Comparison of ENCODE assay signal across 21 cellular contexts in genomic region chr14:64974563-64974962, GRCh38. TPM values are rescaled to one million over a fixed set of nuclear protein-coding genes. Genes with fewer than 3 reads are reported as not detected.
DNase-seq lines count a peak whose midpoint lies in the region; ATAC-seq, FAIRE-seq and TF ChIP-seq lines count a peak whose summit lies in the region.
"Had no signal": no experiment of that assay in that cellular context is flagged by ENCODE, and none has a peak within 500 bp of the region (broad histone marks: within the 10 kb centered on the region; RNA-seq: fewer than 3 reads in every experiment).

No MANE protein-coding gene starts in this region.

- H3K27me3 Mint-ChIP-seq in CD4-positive, CD25-positive, alpha-beta regulatory T cell: peaks cover 13% of the 10 kb centered on the region

- H3K4me3 ChIP-seq in CD4-positive, CD25-positive, alpha-beta regulatory T cell (ENCODE audit: low read depth, low read length): no peak overlapping the region
- H3K4me3 ChIP-seq in coronary artery (no peak overlapping the region), mesendoderm (ENCODE audit: low read length) (no peak overlapping the region), vagina (no peak overlapping the region)
- H3K4me3 ChIP-seq: BLaER1 treated with 17β-estradiol and CSF1 and Interleukin-3, amounts not matched to agents 10 nM and 100 nM; GM23248; Peyer's patch; SK-N-MC had no signal

- H3K79me1 ChIP-seq in mesendoderm (ENCODE audit: low read length): peaks cover 8% of the 10 kb centered on the region

- no peak overlapping the region for H3K4ac ChIP-seq in mesendoderm (ENCODE audit: low read depth, low read length)

- H3K9me3 ChIP-seq in CD4-positive, CD25-positive, alpha-beta regulatory T cell (ENCODE audit: control insufficient read depth in 2 of 2, low read length in 2 of 2): no peaks in the 10 kb centered on the region
- no peaks in the 10 kb centered on the region for H3K9me3 ChIP-seq in vagina
- H3K9me3 ChIP-seq: BLaER1 treated with 17β-estradiol and CSF1 and Interleukin-3, amounts not matched to agents 10 nM and 100 nM; Peyer's patch had no signal

- TF ChIP-seq POLR2A in vagina (IDR thresholded peaks at IDR 0.05): no peak

- no peak overlapping the region for H3K56ac ChIP-seq in mesendoderm (ENCODE audit: low read length)

- H3K27me3 ChIP-seq in CD4-positive, CD25-positive, alpha-beta regulatory T cell (ENCODE audit: control insufficient read depth, insufficient read depth, low read length): no peaks in the 10 kb centered on the region
- H3K27me3 ChIP-seq in mesendoderm (ENCODE audit: insufficient read depth, low read length, poor library complexity) (no peaks in the 10 kb centered on the region), vagina (no peaks in the 10 kb centered on the region)
- H3K27me3 ChIP-seq: Peyer's patch had no signal

- H3K4me3 Mint-ChIP-seq in CD4-positive, CD25-positive, alpha-beta regulatory T cell: peak overlapping the region in 3 of 4 donors; percentile 7 to 86 (median 83)

- H3K27ac Mint-ChIP-seq in CD4-positive, CD25-positive, alpha-beta regulatory T cell: no peak overlapping the region

- H3K9ac ChIP-seq in mesendoderm (ENCODE audit: low read length): no peak overlapping the region
- H3K9ac ChIP-seq: BLaER1 treated with 17β-estradiol and CSF1 and Interleukin-3, amounts not matched to agents 10 nM and 100 nM; GM23248 had no signal

- FAIRE-seq in HTR-8/SVneo (lab: Jason Lieb, UNC): peak; percentile 91
- FAIRE-seq: A204.1, GM12891 had no signal

- ATAC-seq in CD4-positive, CD25-positive, alpha-beta regulatory T cell (ENCODE audit: low read depth in 2 of 2): no peak
- no peak for ATAC-seq in HG03442 (IDR thresholded peaks at IDR 0.05; ENCODE audit: unreplicated experiment)

- WGBS in mesendoderm (ENCODE audit: extremely low coverage, insufficient coverage, low lambda C conversion rate): no CpG with 5 or more reads among the region's 8 CpGs

- intact Hi-C loops in vagina (cut with DNase I): no loop called here

- H3K36me3 ChIP-seq in CD4-positive, CD25-positive, alpha-beta regulatory T cell (ENCODE audit: control insufficient read depth, insufficient read depth, low read length): no peaks in the 10 kb centered on the region
- H3K36me3 ChIP-seq in mesendoderm (ENCODE audit: control insufficient read depth, insufficient read depth, low read length) (no peaks in the 10 kb centered on the region), vagina (no peaks in the 10 kb centered on the region)
- H3K36me3 ChIP-seq: BLaER1 treated with 17β-estradiol and CSF1 and Interleukin-3, amounts not matched to agents 10 nM and 100 nM; Peyer's patch had no signal

- H3K27ac ChIP-seq in CD4-positive, CD25-positive, alpha-beta regulatory T cell (ENCODE audit: insufficient read depth, low read length, poor library complexity, severe bottlenecking): no peak overlapping the region
- H3K27ac ChIP-seq in coronary artery (no peak overlapping the region), mesendoderm (ENCODE audit: low read depth, low read length) (peak overlapping the region; percentile 38), vagina (no peak overlapping the region)
- H3K27ac ChIP-seq: BLaER1 treated with 17β-estradiol and CSF1 and Interleukin-3, amounts not matched to agents 10 nM and 100 nM; GM23248; HL-60; Peyer's patch; SK-N-MC had no signal

- DNase-seq in CD4-positive, CD25-positive, alpha-beta regulatory T cell: no peak
- no peak for DNase-seq in HTR-8/SVneo (ENCODE audit: insufficient read length, low spot score)
- peak; percentile 17 for DNase-seq in coronary artery (ENCODE audit: low spot score)
- no peak for DNase-seq in mesendoderm
- no peak for DNase-seq in NCI-H226
- DNase-seq in NCI-H1436 treated with DMSO at 0.1 percent for 48 hours (lab: John Stamatoyannopoulos, UW): no peak
- no peak for DNase-seq in vagina (ENCODE audit: extremely low spot score in 2 of 2)
- DNase-seq: DMS 273 treated with DMSO at 0.1 percent for 48 hours, GF-D8, GM23248, KG1, NCI-H1436, NCI-H524 treated with DMSO at 0.1 percent for 48 hours, Right ventricle myocardium superior had no signal

- no peak overlapping the region for H4K8ac ChIP-seq in mesendoderm (ENCODE audit: low read depth, low read length)

- TF ChIP-seq CTCF in coronary artery (IDR thresholded peaks at IDR 0.05) (no peak), vagina (IDR thresholded peaks at IDR 0.05) (no peak)

- no peak overlapping the region for H3K18ac ChIP-seq in mesendoderm (ENCODE audit: low read length)

- peaks cover 5 to 26% (median 8%) of the 10 kb centered on the region in 4 donors for H3K4me1 Mint-ChIP-seq in CD4-positive, CD25-positive, alpha-beta regulatory T cell

- no peaks in the 10 kb centered on the region for H3K9me3 Mint-ChIP-seq in CD4-positive, CD25-positive, alpha-beta regulatory T cell

- no peaks in the 10 kb centered on the region for H3K36me3 Mint-ChIP-seq in CD4-positive, CD25-positive, alpha-beta regulatory T cell

- H3K4me1 ChIP-seq in CD4-positive, CD25-positive, alpha-beta regulatory T cell (ENCODE audit: control insufficient read depth, insufficient read depth, low read length, poor library complexity, severe bottlenecking): peaks cover 18% of the 10 kb centered on the region
- peaks cover 10% of the 10 kb centered on the region for H3K4me1 ChIP-seq in mesendoderm (ENCODE audit: control insufficient read depth, low read depth, low read length)
- H3K4me1 ChIP-seq in vagina: peaks cover 17% of the 10 kb centered on the region

- no peak overlapping the region for H3K23ac ChIP-seq in mesendoderm (ENCODE audit: low read length)

- H2BK120ac ChIP-seq in mesendoderm (ENCODE audit: low read depth, low read length): no peak overlapping the region

- H3K4me2 ChIP-seq in mesendoderm (ENCODE audit: low read length): no peak overlapping the region
- H3K4me2 ChIP-seq: BLaER1 treated with 17β-estradiol and CSF1 and Interleukin-3, amounts not matched to agents 10 nM and 100 nM had no signal

- H2AK5ac ChIP-seq in mesendoderm (ENCODE audit: low read length): no peak overlapping the region

- no peak overlapping the region for H4K5ac ChIP-seq in mesendoderm (ENCODE audit: low read length)

- peaks cover 17% of the 10 kb centered on the region for H3K79me2 ChIP-seq in mesendoderm (ENCODE audit: control insufficient read depth, insufficient read depth, low read length)

- H2BK15ac ChIP-seq in mesendoderm (replicated peaks; ENCODE audit: low read depth): no peak overlapping the region

- H2BK5ac ChIP-seq in mesendoderm (ENCODE audit: low read length): no peak overlapping the region

RNA-seq across cellular contexts. Expression of gene RAB15, which starts 2.4 kb away (rescaled TPM):
- total RNA-seq in CD4-positive, CD25-positive, alpha-beta regulatory T cell: 6.5 TPM
- 1 to 10 TPM; 3.0 to 4.7 (median 3.2) TPM for polyA plus RNA-seq in CD4-positive, CD25-positive, alpha-beta regulatory T cell
- polyA plus RNA-seq in mesendoderm (2013, experiment 1 of 2): 42.6 TPM
- polyA plus RNA-seq in mesendoderm (2013, experiment 2 of 2): 42.7 TPM
- 8.3 TPM for total RNA-seq in vagina

RNA-seq across cellular contexts. Expression of gene FNTB, which starts 12.1 kb away (rescaled TPM):
- total RNA-seq in CD4-positive, CD25-positive, alpha-beta regulatory T cell: 15.5 TPM
- polyA plus RNA-seq in CD4-positive, CD25-positive, alpha-beta regulatory T cell: 1 to 10 TPM; 6.3 to 9.8 (median 7.7) TPM
- polyA plus RNA-seq in mesendoderm (2013, experiment 1 of 2): 12.8 TPM
- polyA plus RNA-seq in mesendoderm (2013, experiment 2 of 2): 12.3 TPM
- 13.3 TPM for total RNA-seq in vagina

RNA-seq across cellular contexts. Expression of gene GPX2, which starts 32.0 kb away (rescaled TPM):
- total RNA-seq in CD4-positive, CD25-positive, alpha-beta regulatory T cell: not detected
- under 1 TPM in 2 of 4 donors, not detected in 2; 0.54 to 0.94 TPM for polyA plus RNA-seq in CD4-positive, CD25-positive, alpha-beta regulatory T cell
- 1.2 TPM for polyA plus RNA-seq in mesendoderm (2013, experiment 1 of 2)
- polyA plus RNA-seq in mesendoderm (2013, experiment 2 of 2): 1.1 TPM
- 77.3 TPM for total RNA-seq in vagina
- total RNA-seq: GM23248, Right ventricle myocardium superior had no signal
- polyA plus RNA-seq: GM23248 had no signal

Comparison
In these comparisons a context has a peak if more than half of its experiments do, and no peak if none do; other contexts are left out.
1. RNA of gene GPX2, which starts 32.0 kb away (total RNA-seq): 77.3 TPM in vagina (single experiment); not detected in CD4-positive, CD25-positive, alpha-beta regulatory T cell (single experiment); every median in the first group is over 10 times any median in the second.